ENCODE assay signal across 9 cellular contexts in the genomic region with DNA sequence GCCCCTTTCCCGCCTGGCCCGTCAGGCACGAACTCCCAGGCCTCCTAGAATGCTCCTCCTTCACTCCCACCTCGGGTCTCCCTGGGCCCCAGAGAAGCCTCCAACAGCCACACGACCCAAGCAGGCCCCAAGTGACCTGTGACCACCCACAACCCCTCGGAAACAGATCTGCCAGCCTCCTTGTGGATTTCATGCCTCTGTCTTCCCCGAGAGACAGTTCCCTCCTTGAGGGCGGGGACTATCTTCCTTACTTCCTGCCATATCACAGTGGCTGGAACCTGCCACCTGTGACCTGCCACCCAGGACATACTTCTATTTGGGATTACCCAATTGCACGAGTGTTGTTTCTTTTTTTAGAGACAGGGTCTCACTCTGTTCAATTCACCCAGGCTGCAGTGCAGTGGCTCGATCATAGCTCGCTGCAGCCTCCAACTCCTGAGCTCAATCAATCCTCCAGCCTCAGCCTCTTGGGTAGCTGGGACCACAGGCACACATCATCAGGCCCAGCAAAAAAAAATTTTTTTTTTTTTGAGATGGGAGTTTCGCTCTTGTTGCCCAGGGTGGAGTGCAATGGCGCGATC. TPM values are rescaled to one million over a fixed set of nuclear protein-coding genes. Genes with fewer than 3 reads are reported as not detected.
DNase-seq lines count a peak whose midpoint lies in the region; ATAC-seq and TF ChIP-seq lines count a peak whose summit lies in the region.
"Had no signal": no experiment of that assay in that cellular context is flagged by ENCODE, and none has a peak within 500 bp of the region (broad histone marks: within the 10 kb centered on the region; RNA-seq: fewer than 3 reads in every experiment).

No MANE protein-coding gene starts in this region.

- H3K4me3 ChIP-seq in GM12865 (ENCODE audit: low read depth, low read length) (peak overlapping the region; percentile 98), gastrocnemius medialis (no peak overlapping the region)
- H3K4me3 ChIP-seq in Jurkat, Clone E6-1 (ENCODE audit: low read length) = peak overlapping the region; percentile 97

- H3K4me1 Mint-ChIP-seq in dendritic cell treated with granulocyte-macrophage colony-stimulating factor and Interleukin-4, amounts not matched to agents 40 ng/mL and 50 ng/mL, for 4 days (ENCODE audit: low read depth) = peaks cover 69% of the 10 kb centered on the region

- TF ChIP-seq CTCF in GM12865 (IDR thresholded peaks at IDR 0.05; ENCODE audit: insufficient read depth, low read depth, low read length, missing control alignments) = no peak
- TF ChIP-seq CTCF in gastrocnemius medialis (IDR thresholded peaks at IDR 0.05 in 4 of 5, conservative IDR thresholded peaks at IDR 0.05 in 1 of 5) = no peak

- in situ Hi-C loops in gastrocnemius medialis (cut with MboI; ENCODE audit: low sequenced_read_pairs in 4 of 4) = no loop called here

- no peaks in the 10 kb centered on the region for H3K27me3 ChIP-seq in gastrocnemius medialis

- H3K9me3 Mint-ChIP-seq in dendritic cell treated with granulocyte-macrophage colony-stimulating factor and Interleukin-4, amounts not matched to agents 40 ng/mL and 50 ng/mL, for 4 days = no peaks in the 10 kb centered on the region

- no peak for TF ChIP-seq POLR2A in gastrocnemius medialis (IDR thresholded peaks at IDR 0.05)

- DNase-seq in GM12865 (ENCODE audit: low read depth) = peak; percentile 45
- peak; percentile 42 for DNase-seq in Jurkat, Clone E6-1 (ENCODE audit: low read depth, low spot score)
- no peak for DNase-seq in gastrocnemius medialis
- no peak for DNase-seq in effector CD8-positive, alpha-beta T cell (lab: John Stamatoyannopoulos, UW)
- DNase-seq in islet precursor cell = no peak
- DNase-seq in LoVo (ENCODE audit: low spot score) = no peak

- H3K4me1 ChIP-seq in gastrocnemius medialis = peaks cover 0 to 12% of the 10 kb centered on the region in 2 donors
- H3K4me1 ChIP-seq: parathyroid adenoma had no signal

- H3K27me3 Mint-ChIP-seq in dendritic cell treated with granulocyte-macrophage colony-stimulating factor and Interleukin-4, amounts not matched to agents 40 ng/mL and 50 ng/mL, for 4 days = no peaks in the 10 kb centered on the region

- intact Hi-C loops in dendritic cell treated with granulocyte-macrophage colony-stimulating factor and Interleukin-4, amounts not matched to agents 40 ng/mL and 50 ng/mL, for 4 days (cut with micrococcal nuclease) = no loop called here
- intact Hi-C loops in gastrocnemius medialis (cut with DNase I; ENCODE audit: low total_unique reads) = loop anchor here (5.0 kb wide), 1 partner anchor 40 kb away; no protein-coding TSS in a partner anchor

- peak overlapping the region; percentile 70 to 81 (median 79) for H3K27ac ChIP-seq in gastrocnemius medialis
- H3K27ac ChIP-seq: parathyroid adenoma had no signal

- peak overlapping the region; percentile 89 for H3K27ac Mint-ChIP-seq in dendritic cell treated with granulocyte-macrophage colony-stimulating factor and Interleukin-4, amounts not matched to agents 40 ng/mL and 50 ng/mL, for 4 days

- peak overlapping the region; percentile 54 for H3K4me3 Mint-ChIP-seq in dendritic cell treated with granulocyte-macrophage colony-stimulating factor and Interleukin-4, amounts not matched to agents 40 ng/mL and 50 ng/mL, for 4 days

- peaks cover 0 to 16% of the 10 kb centered on the region in 2 donors for H3K36me3 ChIP-seq in gastrocnemius medialis

- H3K9me3 ChIP-seq in gastrocnemius medialis = no peaks in the 10 kb centered on the region

- no peak for ATAC-seq in gastrocnemius medialis
- no peak for ATAC-seq in HG02588 (IDR thresholded peaks at IDR 0.05; ENCODE audit: unreplicated experiment)

- peaks cover 83% of the 10 kb centered on the region for H3K36me3 Mint-ChIP-seq in dendritic cell treated with granulocyte-macrophage colony-stimulating factor and Interleukin-4, amounts not matched to agents 40 ng/mL and 50 ng/mL, for 4 days (ENCODE audit: low read depth)

RNA-seq across cellular contexts. Expression of gene TNRC18, which starts 25.9 kb away (rescaled TPM):
- polyA plus RNA-seq in Jurkat, Clone E6-1 (2012; ENCODE audit: insufficient read depth, insufficient read length) = 41.2 TPM
- total RNA-seq in gastrocnemius medialis = 10 to 100 TPM in 3 of 4 donors, 1 to 10 TPM in 1; 8.7 to 31.2 (median 20.5) TPM

Comparison
In these comparisons a context has a peak if more than half of its experiments do, and no peak if none do; other contexts are left out.
1. DNase-seq: peak in GM12865 (single experiment) and Jurkat, Clone E6-1 (single experiment); none in gastrocnemius medialis (0 of 2), effector CD8-positive, alpha-beta T cell (single experiment), islet precursor cell (single experiment) and LoVo (single experiment).
2. H3K4me3 ChIP-seq: peak in GM12865 (single experiment) and Jurkat, Clone E6-1 (single experiment); none in gastrocnemius medialis (0 of 4).